In genomic region chr9:131117111-131117761, GRCh38 we compare ENCODE assay signal across 15 cellular contexts. TPM values are rescaled to one million over a fixed set of nuclear protein-coding genes. Genes with fewer than 3 reads are reported as not detected.
DNase-seq lines count a peak whose midpoint lies in the region; ATAC-seq and TF ChIP-seq lines count a peak whose summit lies in the region.
"Had no signal": no experiment of that assay in that cellular context is flagged by ENCODE, and none has a peak within 500 bp of the region (broad histone marks: within the 10 kb centered on the region; RNA-seq: fewer than 3 reads in every experiment).

No MANE protein-coding gene starts in this region.

- H3K36me3 Mint-ChIP-seq in MCF 10A (ENCODE audit: insufficient read depth, unreplicated experiment) (peaks cover 6% of the 10 kb centered on the region), WTC11 (peaks cover 64% of the 10 kb centered on the region)
- H3K36me3 Mint-ChIP-seq in activated naive CD8-positive, alpha-beta T cell treated with anti-CD3 and anti-CD28 coated beads for 36 hours, result no peaks in the 10 kb centered on the region

- peak overlapping the region; percentile 86 for H3K23ac ChIP-seq in neuronal stem cell (ENCODE audit: low read depth, low read length, poor library complexity)

- CTCF ChIA-PET in MCF 10A (lab: Yijun Ruan, JAX) (no interaction called here), WTC11 (lab: Charles Lee) (no interaction called here)

- H3K18ac ChIP-seq in neuronal stem cell (ENCODE audit: low read length), result no peak overlapping the region

- peaks cover 3% of the 10 kb centered on the region for H3K79me1 ChIP-seq in neuronal stem cell (ENCODE audit: low read depth, low read length)

- POLR2A ChIA-PET in MCF 10A (lab: Yijun Ruan, JAX) (no interaction called here), WTC11 (lab: Charles Lee) (no interaction called here)

- no peak overlapping the region for H3K4me3 ChIP-seq in breast epithelium
- H3K4me3 ChIP-seq in neuronal stem cell (ENCODE audit: low read length in 2 of 2), result no peak overlapping the region

- no peak overlapping the region for H2BK12ac ChIP-seq in neuronal stem cell (ENCODE audit: low read length)

- BruUV-seq in MCF 10A (replicated peaks; lab: Mats Ljungman, UMichigan), result no TSS peak

- H3K4me3 Mint-ChIP-seq in MCF 10A (ENCODE audit: unreplicated experiment), result no peak overlapping the region
- H3K4me3 Mint-ChIP-seq in WTC11, result no peak overlapping the region
- no peak overlapping the region for H3K4me3 Mint-ChIP-seq in activated naive CD8-positive, alpha-beta T cell treated with anti-CD3 and anti-CD28 coated beads for 36 hours
- H3K4me3 Mint-ChIP-seq: activated naive CD8-positive, alpha-beta T cell treated with anti-CD3 and anti-CD28 coated beads, Interleukin-2, amount 50 U/mL, for 24 hours had no signal

- H3K4me2 ChIP-seq in neuronal stem cell (ENCODE audit: insufficient read depth, low read length, poor library complexity, severe bottlenecking), result no peak overlapping the region

- no peak overlapping the region for H3K14ac ChIP-seq in neuronal stem cell (ENCODE audit: low read length)

- H3K9me3 Mint-ChIP-seq in MCF 10A (ENCODE audit: unreplicated experiment) (no peaks in the 10 kb centered on the region), WTC11 (no peaks in the 10 kb centered on the region)
- no peaks in the 10 kb centered on the region for H3K9me3 Mint-ChIP-seq in activated naive CD8-positive, alpha-beta T cell treated with anti-CD3 and anti-CD28 coated beads for 36 hours
- H3K9me3 Mint-ChIP-seq: activated naive CD8-positive, alpha-beta T cell treated with anti-CD3 and anti-CD28 coated beads, Interleukin-2, amount 50 U/mL, for 24 hours had no signal

- no peak overlapping the region for H2BK15ac ChIP-seq in neuronal stem cell (ENCODE audit: low read length)

- no peak overlapping the region for H2AFZ ChIP-seq in neuronal stem cell (ENCODE audit: low read length)

- TF ChIP-seq CTCF in breast epithelium (IDR thresholded peaks at IDR 0.05) (no peak), MCF 10A (IDR thresholded peaks at IDR 0.05; ENCODE audit: unreplicated experiment) (no peak), WTC11 (IDR thresholded peaks at IDR 0.05) (no peak)

- H4K8ac ChIP-seq in neuronal stem cell (ENCODE audit: low read depth, low read length), result no peak overlapping the region

- peak overlapping the region; percentile 48 to 52 for H3K27ac ChIP-seq in breast epithelium
- no peak overlapping the region for H3K27ac ChIP-seq in neuronal stem cell (replicated peaks; ENCODE audit: low read length)

- peaks cover 6% of the 10 kb centered on the region for H3K4me1 Mint-ChIP-seq in MCF 10A (ENCODE audit: insufficient read depth, unreplicated experiment)
- no peaks in the 10 kb centered on the region for H3K4me1 Mint-ChIP-seq in WTC11
- no peaks in the 10 kb centered on the region for H3K4me1 Mint-ChIP-seq in activated naive CD8-positive, alpha-beta T cell treated with anti-CD3 and anti-CD28 coated beads for 36 hours
- H3K4me1 Mint-ChIP-seq: activated naive CD8-positive, alpha-beta T cell treated with anti-CD3 and anti-CD28 coated beads, Interleukin-2, amount 50 U/mL, for 24 hours had no signal

- H2BK5ac ChIP-seq in neuronal stem cell (ENCODE audit: low read length), result peak overlapping the region; percentile 59

- H2AK5ac ChIP-seq in neuronal stem cell (ENCODE audit: low read depth, low read length), result no peak overlapping the region

- no peak overlapping the region for H2BK120ac ChIP-seq in neuronal stem cell (ENCODE audit: low read depth, low read length)

- ATAC-seq in WTC11 (no peak), HG03108 (IDR thresholded peaks at IDR 0.05; ENCODE audit: unreplicated experiment) (no peak)
- ATAC-seq: activated naive CD8-positive, alpha-beta T cell treated with anti-CD3 and anti-CD28 coated beads, Interleukin-2, amount 50 U/mL, for 24 hours had no signal

- H3K27ac Mint-ChIP-seq in MCF 10A (ENCODE audit: low read depth, unreplicated experiment) (no peak overlapping the region), WTC11 (no peak overlapping the region)
- H3K27ac Mint-ChIP-seq in activated naive CD8-positive, alpha-beta T cell treated with anti-CD3 and anti-CD28 coated beads for 36 hours, result no peak overlapping the region
- H3K27ac Mint-ChIP-seq: activated naive CD8-positive, alpha-beta T cell treated with anti-CD3 and anti-CD28 coated beads, Interleukin-2, amount 50 U/mL, for 24 hours had no signal

- H3K36me3 ChIP-seq in breast epithelium (no peaks in the 10 kb centered on the region), neuronal stem cell (replicated peaks in 1 of 2; ENCODE audit: control insufficient read depth in 2 of 2, insufficient read depth in 2 of 2, low read length in 2 of 2) (peaks cover 50 to 77% of the 10 kb centered on the region in 2 donors)

- TF ChIP-seq POLR2A in breast epithelium (IDR thresholded peaks at IDR 0.05), result no peak

- H3K27me3 ChIP-seq in breast epithelium (no peaks in the 10 kb centered on the region), neuronal stem cell (ENCODE audit: control insufficient read depth in 3 of 3, insufficient read depth in 3 of 3, low read depth in 1 of 3, low read length in 3 of 3) (no peaks in the 10 kb centered on the region)

- H3K9me3 ChIP-seq in breast epithelium (no peaks in the 10 kb centered on the region), neuronal stem cell (replicated peaks in 1 of 2; ENCODE audit: control insufficient read depth in 2 of 2, insufficient read depth in 1 of 2, low read depth in 1 of 2, low read length in 2 of 2) (no peaks in the 10 kb centered on the region)

- no CpG with 5 or more reads among the region's 13 CpGs for WGBS in neuronal stem cell (ENCODE audit: extremely low coverage in 2 of 2, insufficient read length in 2 of 2, insufficient replicate concordance in 1 of 2), 2 donors

- intact Hi-C loops in breast epithelium (cut with DNase I; ENCODE audit: low total_unique reads), result no loop called here
- intact Hi-C loops in MCF 10A (cut with micrococcal nuclease), result no loop called here

- H3K9ac ChIP-seq in neuronal stem cell (ENCODE audit: low read depth, low read length, poor library complexity), result peak overlapping the region; percentile 55

- no peak overlapping the region for H3K4ac ChIP-seq in neuronal stem cell (ENCODE audit: low read length)

- no peaks in the 10 kb centered on the region for H3K4me1 ChIP-seq in breast epithelium
- peaks cover 6 to 7% of the 10 kb centered on the region in 2 donors for H3K4me1 ChIP-seq in neuronal stem cell (ENCODE audit: control insufficient read depth in 2 of 2, insufficient read depth in 1 of 2, low read depth in 1 of 2, low read length in 2 of 2)

- DNase-seq in breast epithelium (ENCODE audit: low spot score in 2 of 2), result no peak
- no peak for DNase-seq in MCF 10A (ENCODE audit: unreplicated experiment)
- DNase-seq in glomerular endothelial cell (ENCODE audit: extremely low read depth, low read depth, low spot score), result peak; percentile 48
- no peak for DNase-seq in neuronal stem cell (ENCODE audit: low spot score)
- no peak for DNase-seq in WTC11 (ENCODE audit: low spot score)
- DNase-seq in activated naive CD8-positive, alpha-beta T cell treated with anti-CD3 and anti-CD28 coated beads for 36 hours, result no peak
- DNase-seq in middle frontal gyrus (ENCODE audit: extremely low spot score, low spot score), result no peak
- DNase-seq: activated CD4-positive, alpha-beta T cell treated with anti-CD3 and anti-CD28 coated beads for 1 hour; activated naive CD8-positive, alpha-beta T cell treated with anti-CD3 and anti-CD28 coated beads, Interleukin-2, amount 50 U/mL, for 24 hours; GOT3; NCI-H1436; NCI-H524; stimulated activated CD4-positive, alpha-beta T cell treated with anti-CD3 and anti-CD28 coated beads, Interleukin-4, amount 100 ng/mL, for 1 hour; T-helper 1 cell had no signal

- H4K91ac ChIP-seq in neuronal stem cell (ENCODE audit: low read depth, low read length, poor library complexity), result no peak overlapping the region

- H3K27me3 Mint-ChIP-seq in MCF 10A (ENCODE audit: insufficient read depth, unreplicated experiment) (no peaks in the 10 kb centered on the region), WTC11 (ENCODE audit: low read depth) (no peaks in the 10 kb centered on the region)
- peaks cover 12% of the 10 kb centered on the region for H3K27me3 Mint-ChIP-seq in activated naive CD8-positive, alpha-beta T cell treated with anti-CD3 and anti-CD28 coated beads for 36 hours

TF ChIP-seq in WTC11, 78 proteins besides CTCF, POLR2A, EP300 and RAD21 (continues in another document):
- TF ChIP-seq FOXK1 (CRISPR knock-in tag; IDR thresholded peaks at IDR 0.05) (no peak), FOXP1 (CRISPR knock-in tag; IDR thresholded peaks at IDR 0.05; ENCODE audit: borderline replicate concordance) (no peak), ZNF317 (CRISPR knock-in tag; IDR thresholded peaks at IDR 0.05; ENCODE audit: borderline replicate concordance, low read depth) (no peak), ATF3 (CRISPR knock-in tag; conservative IDR thresholded peaks at IDR 0.05) (no peak), ZNF423 (CRISPR knock-in tag; IDR thresholded peaks at IDR 0.05) (no peak), USF2 (CRISPR knock-in tag; IDR thresholded peaks at IDR 0.05) (no peak), ESRRA (CRISPR knock-in tag; IDR thresholded peaks at IDR 0.05; ENCODE audit: borderline replicate concordance) (no peak)

RNA-seq across cellular contexts. Expression of gene NUP214, which starts 8.2 kb away (rescaled TPM):
- 10 to 100 TPM; 37.4 to 47.5 (median 40.0) TPM for total RNA-seq in breast epithelium
- total RNA-seq in MCF 10A (2022), result 41.8 and 46.9 TPM in 2 replicates
- total RNA-seq in glomerular endothelial cell, result 19.4 and 36.9 TPM in 2 replicates
- polyA plus RNA-seq in neuronal stem cell (2013, experiment 1 of 2), result 22.4 TPM
- 21.0 TPM for polyA plus RNA-seq in neuronal stem cell (2013, experiment 2 of 2)
- total RNA-seq in WTC11 (2021), result 39.9 to 42.8 TPM (median 41.8 TPM) in 3 replicates
- total RNA-seq in activated naive CD8-positive, alpha-beta T cell treated with anti-CD3 and anti-CD28 coated beads for 36 hours, result 10 to 100 TPM; 68.2 to 73.2 TPM

RNA-seq across cellular contexts. Expression of gene AIF1L, which starts 20.9 kb away (rescaled TPM):
- total RNA-seq in breast epithelium (10 to 100 TPM; 12.5 to 33.8 (median 22.5) TPM), MCF 10A (2022) (2.6 and 4.1 TPM in 2 replicates), glomerular endothelial cell (3.1 and 6.4 TPM in 2 replicates), WTC11 (2021) (103 to 109 TPM (median 106 TPM) in 3 replicates)
- 90.6 TPM for polyA plus RNA-seq in neuronal stem cell (2013, experiment 1 of 2)
- 91.1 TPM for polyA plus RNA-seq in neuronal stem cell (2013, experiment 2 of 2)
- 1 to 10 TPM in 1 of 2 experiments, under 1 TPM in 1; 0.92 to 1.3 TPM for total RNA-seq in activated naive CD8-positive, alpha-beta T cell treated with anti-CD3 and anti-CD28 coated beads for 36 hours
